8 cellular contexts compared by ENCODE assay signal in genomic region chr18:3248062-3248669, GRCh38. TPM values are rescaled to one million over a fixed set of nuclear protein-coding genes. Genes with fewer than 3 reads are reported as not detected.
A peak's percentile ranks its signal among the peaks of the same experiment; 100 is the strongest.
DNase-seq lines count a peak whose midpoint lies in the region; ATAC-seq and TF ChIP-seq lines count a peak whose summit lies in the region.

No MANE protein-coding gene starts in this region.

- ATAC-seq in HG02610 (IDR thresholded peaks at IDR 0.05; ENCODE audit: unreplicated experiment) (peak; percentile 0), activated B cell treated with CpG ODN at 0.5 μM for 24 hours (ENCODE audit: low read depth) (no peak), esophagus mucosa (no peak)

- H3K27me3 ChIP-seq in BLaER1 treated with 17β-estradiol and CSF1 and Interleukin-3, amounts not matched to agents 10 nM and 100 nM, result no peaks in the 10 kb centered on the region
- no peaks in the 10 kb centered on the region for H3K27me3 ChIP-seq in prostate gland (replicated peaks; ENCODE audit: insufficient read depth)

- no peaks in the 10 kb centered on the region for H3K27me3 Mint-ChIP-seq in activated B cell treated with CpG ODN at 0.5 μM for 24 hours

- intact Hi-C loops in activated B cell treated with CpG ODN at 0.5 μM for 24 hours (cut with micrococcal nuclease) (loop anchor here (5.0 kb wide), 1 partner anchor 481 kb away; no protein-coding TSS in a partner anchor), prostate gland (cut with DNase I) (loop anchor here (5.0 kb wide), 3 partner anchors 96 to 316 kb away; no protein-coding TSS in a partner anchor)

- peak overlapping the region; percentile 92 to 100 (median 97) for H3K9ac ChIP-seq in BLaER1 treated with 17β-estradiol and CSF1 and Interleukin-3, amounts not matched to agents 10 nM and 100 nM

- H3K9me3 Mint-ChIP-seq in activated B cell treated with CpG ODN at 0.5 μM for 24 hours, result no peaks in the 10 kb centered on the region

- TF ChIP-seq POLR2A in prostate gland (IDR thresholded peaks at IDR 0.05), result no peak

- H3K4me3 ChIP-seq in BLaER1 treated with 17β-estradiol and CSF1 and Interleukin-3, amounts not matched to agents 10 nM and 100 nM, result peak overlapping the region; percentile 87 to 100 (median 92)
- peak overlapping the region; percentile 77 to 92 for H3K4me3 ChIP-seq in foreskin fibroblast (ENCODE audit: low read depth in 1 of 2, low read length in 2 of 2)
- H3K4me3 ChIP-seq in prostate gland, result peak overlapping the region; percentile 91 to 96

- H3K4me3 Mint-ChIP-seq in activated B cell treated with CpG ODN at 0.5 μM for 24 hours, result peak overlapping the region; percentile 94

- peaks cover 64% of the 10 kb centered on the region for H3K4me1 Mint-ChIP-seq in activated B cell treated with CpG ODN at 0.5 μM for 24 hours

- CTCF ChIA-PET in activated B cell treated with CpG ODN at 0.5 μM for 24 hours (lab: Charles Lee), result interaction anchor here (1.1 to 6.2 kb wide), 8 partner anchors 13 to 418 kb away, joined by 3 to 119 read pairs (median 20); partner anchors contain the start of gene MYL12B

- peaks cover 16 to 40% (median 26%) of the 10 kb centered on the region in 11 experiments; a peak in 21 of 22 replicates for H3K36me3 ChIP-seq in BLaER1 treated with 17β-estradiol and CSF1 and Interleukin-3, amounts not matched to agents 10 nM and 100 nM
- H3K36me3 ChIP-seq in prostate gland, result no peaks in the 10 kb centered on the region

- under 1% methylated on average over 19 of the region's 22 CpGs for WGBS in prostate gland

- peak overlapping the region; percentile 87 to 97 (median 92); a peak in 21 of 22 replicates for H3K4me2 ChIP-seq in BLaER1 treated with 17β-estradiol and CSF1 and Interleukin-3, amounts not matched to agents 10 nM and 100 nM

- peaks cover 46% of the 10 kb centered on the region for H3K36me3 Mint-ChIP-seq in activated B cell treated with CpG ODN at 0.5 μM for 24 hours (ENCODE audit: low read depth)

- POLR2A ChIA-PET in activated B cell treated with CpG ODN at 0.5 μM for 24 hours (lab: Charles Lee), result interaction anchor here (0.6 to 9.2 kb wide), 33 partner anchors 8 to 592 kb away, joined by 3 to 166 read pairs (median 7); partner anchors contain the start of genes EMILIN2, MYL12B, SMCHD1 and TGIF1

- DNase-seq in activated B cell treated with CpG ODN at 0.5 μM for 24 hours (no peak), foreskin fibroblast (peak in 1 of 2 donors; percentile 35), prostate gland (ENCODE audit: low spot score) (no peak), NCI-H1694 (lab: John Stamatoyannopoulos, UW) (no peak), midbrain (lab: John Stamatoyannopoulos, UW) (no peak)

- peak overlapping the region; percentile 96 to 100 (median 98) for H3K27ac ChIP-seq in BLaER1 treated with 17β-estradiol and CSF1 and Interleukin-3, amounts not matched to agents 10 nM and 100 nM
- peak overlapping the region; percentile 99 for H3K27ac ChIP-seq in prostate gland

- TF ChIP-seq CTCF in activated B cell treated with CpG ODN at 0.5 μM for 24 hours (IDR thresholded peaks at IDR 0.05) (no peak), foreskin fibroblast (IDR thresholded peaks at IDR 0.05; ENCODE audit: low read depth, low read length) (no peak), prostate gland (IDR thresholded peaks at IDR 0.05) (peak in 1 of 4 experiments; percentile 8)

- peaks cover 8 to 46% (median 45%) of the 10 kb centered on the region in 11 experiments; a peak in 21 of 22 replicates for H4K20me1 ChIP-seq in BLaER1 treated with 17β-estradiol and CSF1 and Interleukin-3, amounts not matched to agents 10 nM and 100 nM

- no peaks in the 10 kb centered on the region for H3K9me3 ChIP-seq in BLaER1 treated with 17β-estradiol and CSF1 and Interleukin-3, amounts not matched to agents 10 nM and 100 nM (replicated peaks in 1 of 11)
- no peaks in the 10 kb centered on the region for H3K9me3 ChIP-seq in prostate gland

- peak overlapping the region; percentile 99 for H3K27ac Mint-ChIP-seq in activated B cell treated with CpG ODN at 0.5 μM for 24 hours

- H3K4me1 ChIP-seq in BLaER1 treated with 17β-estradiol and CSF1 and Interleukin-3, amounts not matched to agents 10 nM and 100 nM, result peaks cover 45 to 64% (median 58%) of the 10 kb centered on the region in 10 experiments
- H3K4me1 ChIP-seq in prostate gland (replicated peaks), result no peaks in the 10 kb centered on the region

RNA-seq across cellular contexts. Expression of gene MYL12A, which starts 0.6 kb away (rescaled TPM):
- total RNA-seq in activated B cell treated with CpG ODN at 0.5 μM for 24 hours (394 and 395 TPM in 2 replicates), prostate gland (100 to 1,000 TPM; 245 to 267 TPM), esophagus mucosa (241 TPM)

RNA-seq across cellular contexts. Expression of gene MYL12B, which starts 13.8 kb away (rescaled TPM):
- total RNA-seq in activated B cell treated with CpG ODN at 0.5 μM for 24 hours, result 185 and 198 TPM in 2 replicates
- 100 to 1,000 TPM; 254 to 310 TPM for total RNA-seq in prostate gland
- 403 TPM for total RNA-seq in esophagus mucosa

RNA-seq across cellular contexts. Expression of gene MYOM1, which starts 28.4 kb away (rescaled TPM):
- total RNA-seq in activated B cell treated with CpG ODN at 0.5 μM for 24 hours (4.1 and 4.9 TPM in 2 replicates), prostate gland (1 to 10 TPM; 6.1 to 6.5 TPM), esophagus mucosa (0.32 TPM)
